ENCODE assay signal across 13 cellular contexts in the genomic region with DNA sequence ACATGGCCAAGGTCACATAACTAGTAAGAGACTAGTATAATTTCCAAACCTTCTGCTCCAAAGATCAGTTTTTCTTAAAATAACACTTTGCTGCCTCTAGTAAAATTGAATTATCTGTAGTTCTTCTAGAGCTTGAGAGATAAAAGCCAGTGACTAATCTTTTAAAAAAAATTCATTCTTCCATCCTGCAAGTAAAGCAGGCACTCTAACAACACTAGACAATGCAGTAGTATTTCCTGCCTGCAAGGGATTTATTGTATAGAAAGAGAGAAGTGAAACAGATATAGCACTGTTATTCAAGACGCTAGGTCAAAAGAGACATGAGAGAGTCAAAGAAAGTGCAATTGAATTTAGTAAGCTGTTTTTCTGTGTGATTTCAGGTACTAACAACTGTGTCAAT.
DNase-seq lines count a peak whose midpoint lies in the region; ATAC-seq, FAIRE-seq and TF ChIP-seq lines count a peak whose summit lies in the region.
"Had no signal": no experiment of that assay in that cellular context is flagged by ENCODE, and none has a peak within 500 bp of the region (broad histone marks: within the 10 kb centered on the region; RNA-seq: fewer than 3 reads in every experiment).

No MANE protein-coding gene starts in this region.

- ATAC-seq in GM18867 (IDR thresholded peaks at IDR 0.05; ENCODE audit: unreplicated experiment) (peak; percentile 92), HG02798 (IDR thresholded peaks at IDR 0.05; ENCODE audit: poor library complexity, unreplicated experiment) (peak; percentile 49)
- ATAC-seq: left cardiac atrium; stimulated activated naive CD8-positive, alpha-beta T cell treated with anti-CD3 and anti-CD28 coated beads, Interleukin-15, amount 100 ng/mL, for 72 hours had no signal

- H3K27ac Mint-ChIP-seq in activated CD4-positive, alpha-beta T cell treated with anti-CD3 and anti-CD28 coated beads, Interleukin-2, amount 10 ng/mL, durations not matched to agents 7 days and 5 days, result no peak overlapping the region
- no peak overlapping the region for H3K27ac Mint-ChIP-seq in endothelial cell (ENCODE audit: unreplicated experiment)
- H3K27ac Mint-ChIP-seq: stimulated activated naive CD8-positive, alpha-beta T cell treated with anti-CD3 and anti-CD28 coated beads, Interleukin-15, amount 100 ng/mL, for 72 hours had no signal

- peak; percentile 75 for DNase-seq in Jurkat, Clone E6-1 (ENCODE audit: low read depth, low spot score)
- DNase-seq in foreskin melanocyte (peak; percentile 62), NCI-H510A (lab: John Stamatoyannopoulos, UW) (no peak), HTR-8/SVneo (ENCODE audit: insufficient read length, low spot score) (no peak), endothelial cell (ENCODE audit: low spot score) (no peak)
- DNase-seq in activated CD4-positive, alpha-beta T cell treated with anti-CD3 and anti-CD28 coated beads, Interleukin-2, amount 10 ng/mL, durations not matched to agents 7 days and 5 days, result no peak
- DNase-seq: activated T-cell treated with anti-CD3 and anti-CD28 coated beads, Interleukin-2, amount 50 U/mL, for 48 hours; left cardiac atrium; Peyer's patch; stimulated activated CD4-positive, alpha-beta T cell treated with anti-CD3 and anti-CD28 coated beads, Interleukin-15, amount 100 ng/mL, for 24 hours; stimulated activated naive CD8-positive, alpha-beta T cell treated with anti-CD3 and anti-CD28 coated beads, Interleukin-15, amount 100 ng/mL, for 72 hours had no signal

- POLR2A ChIA-PET in activated CD4-positive, alpha-beta T cell treated with anti-CD3 and anti-CD28 coated beads, Interleukin-2, amount 10 ng/mL, durations not matched to agents 7 days and 5 days (lab: Charles Lee), result no interaction called here

- CTCF ChIA-PET in activated CD4-positive, alpha-beta T cell treated with anti-CD3 and anti-CD28 coated beads, Interleukin-2, amount 10 ng/mL, durations not matched to agents 7 days and 5 days (lab: Charles Lee), result interaction anchor here (1.2 kb wide), 1 partner anchor 9 kb away, joined by 3 read pairs; no protein-coding TSS in a partner anchor

- H3K9me3 Mint-ChIP-seq in activated CD4-positive, alpha-beta T cell treated with anti-CD3 and anti-CD28 coated beads, Interleukin-2, amount 10 ng/mL, durations not matched to agents 7 days and 5 days, result peaks cover 14% of the 10 kb centered on the region
- no peaks in the 10 kb centered on the region for H3K9me3 Mint-ChIP-seq in endothelial cell (ENCODE audit: unreplicated experiment)

- H3K4me3 Mint-ChIP-seq in activated CD4-positive, alpha-beta T cell treated with anti-CD3 and anti-CD28 coated beads, Interleukin-2, amount 10 ng/mL, durations not matched to agents 7 days and 5 days, result no peak overlapping the region
- no peak overlapping the region for H3K4me3 Mint-ChIP-seq in endothelial cell (ENCODE audit: unreplicated experiment)
- H3K4me3 Mint-ChIP-seq: stimulated activated naive CD8-positive, alpha-beta T cell treated with anti-CD3 and anti-CD28 coated beads, Interleukin-15, amount 100 ng/mL, for 72 hours had no signal

- no peaks in the 10 kb centered on the region for H3K27me3 Mint-ChIP-seq in activated CD4-positive, alpha-beta T cell treated with anti-CD3 and anti-CD28 coated beads, Interleukin-2, amount 10 ng/mL, durations not matched to agents 7 days and 5 days
- H3K27me3 Mint-ChIP-seq in endothelial cell (ENCODE audit: unreplicated experiment), result no peaks in the 10 kb centered on the region
- H3K27me3 Mint-ChIP-seq: stimulated activated naive CD8-positive, alpha-beta T cell treated with anti-CD3 and anti-CD28 coated beads, Interleukin-15, amount 100 ng/mL, for 72 hours had no signal

- no peaks in the 10 kb centered on the region for H3K36me3 Mint-ChIP-seq in activated CD4-positive, alpha-beta T cell treated with anti-CD3 and anti-CD28 coated beads, Interleukin-2, amount 10 ng/mL, durations not matched to agents 7 days and 5 days (ENCODE audit: low read depth)
- no peaks in the 10 kb centered on the region for H3K36me3 Mint-ChIP-seq in endothelial cell (ENCODE audit: low read depth, unreplicated experiment)

- H3K4me1 Mint-ChIP-seq in activated CD4-positive, alpha-beta T cell treated with anti-CD3 and anti-CD28 coated beads, Interleukin-2, amount 10 ng/mL, durations not matched to agents 7 days and 5 days, result peaks cover 2% of the 10 kb centered on the region
- H3K4me1 Mint-ChIP-seq in endothelial cell (ENCODE audit: unreplicated experiment), result peaks cover 4% of the 10 kb centered on the region
- H3K4me1 Mint-ChIP-seq: stimulated activated naive CD8-positive, alpha-beta T cell treated with anti-CD3 and anti-CD28 coated beads, Interleukin-15, amount 100 ng/mL, for 72 hours had no signal

- no peak overlapping the region for H3K4me3 ChIP-seq in Jurkat, Clone E6-1 (ENCODE audit: low read length)
- H3K4me3 ChIP-seq: Peyer's patch had no signal

- TF ChIP-seq CTCF in endothelial cell (IDR thresholded peaks at IDR 0.05; ENCODE audit: unreplicated experiment), result no peak

- no peak for FAIRE-seq in HTR-8/SVneo (lab: Jason Lieb, UNC)

Comparison
In these comparisons a context has a peak if more than half of its experiments do, and no peak if none do; other contexts are left out.
1. DNase-seq: peak in Jurkat, Clone E6-1 (single experiment) and foreskin melanocyte (single experiment); none in NCI-H510A (single experiment), activated CD4-positive, alpha-beta T cell treated with anti-CD3 and anti-CD28 coated beads, Interleukin-2, amount 10 ng/mL, durations not matched to agents 7 days and 5 days (single experiment), HTR-8/SVneo (single experiment) and endothelial cell (single experiment).